ENCODE assay signal across 9 cellular contexts in genomic region chr16:17476414-17477259, GRCh38. TPM values are rescaled to one million over a fixed set of nuclear protein-coding genes. Genes with fewer than 3 reads are reported as not detected.
DNase-seq lines count a peak whose midpoint lies in the region; ATAC-seq, FAIRE-seq and TF ChIP-seq lines count a peak whose summit lies in the region.
"Had no signal": no experiment of that assay in that cellular context is flagged by ENCODE, and none has a peak within 500 bp of the region (broad histone marks: within the 10 kb centered on the region; RNA-seq: fewer than 3 reads in every experiment).

No MANE protein-coding gene starts in this region.

- H3K4me1 ChIP-seq in K562 (replicated peaks in 1 of 2; ENCODE audit: control insufficient read depth in 2 of 2, insufficient read depth in 2 of 2, low read length in 2 of 2), result no peaks in the 10 kb centered on the region

- H3K4me2 ChIP-seq in K562 (ENCODE audit: insufficient read depth, low read length), result no peak overlapping the region

- peak; percentile 32 for TF ChIP-seq CTCF in 22Rv1 (IDR thresholded peaks at IDR 0.05)
- TF ChIP-seq CTCF in GM12864 (IDR thresholded peaks at IDR 0.05; ENCODE audit: low read depth, low read length, missing control alignments), result peak; percentile 55
- peak; percentile 31 to 51 (median 46); a peak in 5 of 6 replicates for TF ChIP-seq CTCF in K562 (IDR thresholded peaks at IDR 0.05 in 2 of 3, conservative IDR thresholded peaks at IDR 0.05 in 1 of 3; ENCODE audit: insufficient read depth in 2 of 3, low read depth in 1 of 3, low read length in 3 of 3)

- intact Hi-C loops in K562 (cut with micrococcal nuclease), result no loop called here

- H4K20me1 ChIP-seq in K562 (replicated peaks; ENCODE audit: control insufficient read depth, insufficient read depth, low read length), result no peaks in the 10 kb centered on the region; the same call in 1 of the 2 replicates

- WGBS in K562 (ENCODE audit: insufficient coverage, low coverage, missing lambda C conversion rate), result 0% methylated on average over 11 of the region's 11 CpGs

- BruUV-seq in K562 (replicated peaks; lab: Mats Ljungman, UMichigan), result no TSS peak

- no peaks in the 10 kb centered on the region for H3K79me2 ChIP-seq in K562 (ENCODE audit: control insufficient read depth, insufficient read depth, low read length)

- no peak for TF ChIP-seq POLR2A in K562 (conservative IDR thresholded peaks at IDR 0.05)

- peaks cover 15 to 40% of the 10 kb centered on the region in 2 experiments for H3K27me3 ChIP-seq in K562 (ENCODE audit: control insufficient read depth in 2 of 2, insufficient read depth in 2 of 2, low read length in 2 of 2)

- H2AFZ ChIP-seq in K562 (ENCODE audit: low read depth, low read length), result no peak overlapping the region

- TF ChIP-seq EP300 in K562 (IDR thresholded peaks at IDR 0.05; ENCODE audit: low read length), result no peak

- no peaks in the 10 kb centered on the region for H3K9me3 ChIP-seq in K562 (replicated peaks; ENCODE audit: control insufficient read depth, insufficient read depth, low read depth, low read length)

- FAIRE-seq in K562 (lab: Jason Lieb, UNC), result peak; percentile 48
- FAIRE-seq: GM18507 had no signal

- H3K36me3 ChIP-seq in K562 (ENCODE audit: control insufficient read depth, insufficient read depth, low read length), result no peaks in the 10 kb centered on the region

- no peaks in the 10 kb centered on the region for H3K9me1 ChIP-seq in K562 (ENCODE audit: control insufficient read depth, insufficient read depth, low read length)

- H3K9ac ChIP-seq in K562 (ENCODE audit: insufficient read depth in 1 of 2, low read depth in 2 of 2, low read length in 2 of 2), result no peak overlapping the region

- CTCF ChIA-PET in K562 (lab: Yijun Ruan, JAX; ENCODE audit: low intra/inter-chr PET ratio), result no interaction called here

- peak; percentile 90 for ATAC-seq in SK-N-SH treated with all-trans-retinoic acid at 6 μM for 48 hours
- peak; percentile 70 for ATAC-seq in K562
- peak; percentile 52 for ATAC-seq in stimulated activated naive CD8-positive, alpha-beta T cell treated with anti-CD3 and anti-CD28 coated beads, Interleukin-15, Interleukin-2, amounts not matched to agents 100 U/mL and 50 U/mL, for 24 hours
- no peak for ATAC-seq in HG03460 (IDR thresholded peaks at IDR 0.05; ENCODE audit: unreplicated experiment)

- H3K27ac ChIP-seq in 22Rv1, result no peak overlapping the region
- H3K27ac ChIP-seq in K562 (ENCODE audit: extremely low read depth, low read depth, low read length), result no peak overlapping the region

- TF ChIP-seq RAD21 in K562 (CRISPR knock-in tag; conservative IDR thresholded peaks at IDR 0.05 in 1 of 2, IDR thresholded peaks at IDR 0.05 in 1 of 2), result peak; percentile 41 to 49

- H3K4me3 ChIP-seq in GM12864 (ENCODE audit: low read depth, low read length) (no peak overlapping the region), K562 (no peak overlapping the region)

- in situ Hi-C loops in K562 (cut with MboI), result no loop called here

- DNase-seq in GM12864 (ENCODE audit: low read depth), result no peak
- DNase-seq in LHCN-M2 (ENCODE audit: low read depth), result peak; percentile 38
- DNase-seq in K562 (ENCODE audit: extremely low read depth in 1 of 4, low spot score in 3 of 4), result peak in 2 of 4 experiments; percentile 18 to 36
- DNase-seq in iris pigment epithelial cell (ENCODE audit: low read depth), result peak; percentile 32
- DNase-seq in stimulated activated naive CD8-positive, alpha-beta T cell treated with anti-CD3 and anti-CD28 coated beads, Interleukin-15, Interleukin-2, amounts not matched to agents 100 U/mL and 50 U/mL, for 24 hours, result peak; percentile 30

- POLR2A ChIA-PET in K562 (lab: Yijun Ruan, JAX), result no interaction called here

TF ChIP-seq in SK-N-SH treated with all-trans-retinoic acid at 6 μM for 48 hours, 23 proteins besides CTCF, POLR2A, EP300 and RAD21 (continues in another document):
- TF ChIP-seq TSHZ2 (CRISPR knock-in tag; IDR thresholded peaks at IDR 0.05) (no peak), BACH2 (CRISPR knock-in tag; IDR thresholded peaks at IDR 0.05; ENCODE audit: borderline replicate concordance) (no peak), SNAI2 (CRISPR knock-in tag; IDR thresholded peaks at IDR 0.05) (no peak)

TF ChIP-seq in K562, 482 proteins besides CTCF, POLR2A, EP300 and RAD21:
- no peak for TF ChIP-seq KAT2B (IDR thresholded peaks at IDR 0.05; ENCODE audit: low read depth, low read length)
- TF ChIP-seq SMC3 (conservative IDR thresholded peaks at IDR 0.05; ENCODE audit: insufficient read depth, low read depth, low read length), result 0 out of 2 replicates have a peak, but pooled peaks have one; percentile 27
- no peak for TF ChIP-seq ZNF766 (CRISPR knock-in tag; conservative IDR thresholded peaks at IDR 0.05)
- TF ChIP-seq ZNF384 (IDR thresholded peaks at IDR 0.05; ENCODE audit: low read depth, low read length), result peak; percentile 42; the same call in 1 of the 2 replicates
- TF ChIP-seq RUNX1 (IDR thresholded peaks at IDR 0.05; ENCODE audit: low read depth), result no peak
- no peak for TF ChIP-seq BRF2 (IDR thresholded peaks at IDR 0.05; ENCODE audit: borderline replicate concordance, insufficient read depth, insufficient read length)
- no peak for TF ChIP-seq SAP30 (IDR thresholded peaks at IDR 0.05; ENCODE audit: borderline replicate concordance, insufficient read depth, low read depth, low read length, poor library complexity, severe bottlenecking)
- no peak for TF ChIP-seq ZBTB2 (IDR thresholded peaks at IDR 0.05)
- no peak for TF ChIP-seq RBM39 (optimal IDR thresholded peaks at IDR 0.05; ENCODE audit: low read depth, low read length)
- no peak for TF ChIP-seq PHB2 (IDR thresholded peaks at IDR 0.05; ENCODE audit: low read depth)

RNA-seq across cellular contexts. Expression of gene XYLT1, which starts 5.9 kb away (rescaled TPM):
- total RNA-seq in LHCN-M2 (2014; rRNA removed), result 2.7 and 3.7 TPM in 2 replicates
- 1.1 TPM for polyA plus RNA-seq in LHCN-M2 (2012)
- total RNA-seq in K562 (2011; cell fraction: chromatin; rRNA removed; ENCODE audit: low replicate concordance), result 0.02 TPM in 1 of 2 replicates, not detected in the other
- not detected in 2 replicates for total RNA-seq in K562 (2011; cell fraction: nucleolus; rRNA removed)
- total RNA-seq in K562 (2011; cell fraction: nucleoplasm; rRNA removed), result under 0.01 TPM in 1 of 2 replicates, not detected in the other
- not detected in 2 replicates for total RNA-seq in K562 (2014; rRNA removed)
- not detected in 2 replicates for total RNA-seq in K562 (2014; rRNA removed; fragmentation: Illumina TruSeq; extraction: Trizol)
- total RNA-seq in K562 (2015; rRNA removed; fragmentation: Illumina TruSeq; extraction: Trizol), result not detected in 2 replicates
- total RNA-seq in K562 (2021), result 0.04 and 0.09 TPM in 2 replicates
- polyA plus RNA-seq in K562 (2011; rRNA removed), result not detected in 2 replicates
- polyA plus RNA-seq in K562 (2011; cell fraction: cytosol; rRNA removed), result not detected in 2 replicates
- polyA plus RNA-seq in K562 (2011; cell fraction: nucleus; rRNA removed), result not detected in 2 replicates
- polyA plus RNA-seq in K562 (2012), result 0.12 and 0.21 TPM in 2 replicates
- polyA plus RNA-seq in K562 (2014; fragmentation: Illumina TruSeq; extraction: Trizol), result not detected in 2 replicates
- under 1 TPM; 0.03 to 0.08 TPM for polyA plus RNA-seq in K562 (2014; fragmentation: Nextera tagmentation; extraction: Ambion mirVana)
- polyA plus RNA-seq in K562 (2014; rRNA removed), result 0.03 TPM in 1 of 2 replicates, not detected in the other
- polyA minus RNA-seq in K562 (2011; rRNA and poly(A)+ RNA removed), result not detected in 2 replicates
- not detected in 2 replicates for polyA minus RNA-seq in K562 (2011; cell fraction: cytosol; rRNA and poly(A)+ RNA removed)
- polyA minus RNA-seq in K562 (2011; cell fraction: nucleus; rRNA and poly(A)+ RNA removed), result not detected in 2 replicates
